In the genomic region with DNA sequence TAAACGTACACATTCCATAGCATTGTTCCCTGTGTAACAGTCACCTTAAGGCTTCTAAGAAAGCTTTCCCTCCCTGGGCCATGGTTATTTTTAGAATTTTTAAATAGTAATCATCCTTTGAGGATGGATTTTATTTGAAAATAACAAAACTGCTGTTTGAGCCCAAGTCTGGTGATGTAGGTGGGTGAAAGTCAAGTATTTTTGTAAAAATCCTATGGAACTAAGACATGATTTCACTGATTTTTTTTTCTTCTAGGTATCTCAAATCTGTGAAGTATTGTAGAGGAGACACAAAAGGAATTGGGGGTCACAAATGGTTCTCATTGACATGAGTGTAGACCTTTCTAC, we compare ENCODE assay signal across 9 cellular contexts. TPM values are rescaled to one million over a fixed set of nuclear protein-coding genes. Genes with fewer than 3 reads are reported as not detected.
A peak's percentile ranks its signal among the peaks of the same experiment; 100 is the strongest.
DNase-seq lines count a peak whose midpoint lies in the region; ATAC-seq and TF ChIP-seq lines count a peak whose summit lies in the region.
"Had no signal": no experiment of that assay in that cellular context is flagged by ENCODE, and none has a peak within 500 bp of the region (broad histone marks: within the 10 kb centered on the region; RNA-seq: fewer than 3 reads in every experiment).

No MANE protein-coding gene starts in this region.

- H3K4me2 ChIP-seq in MM.1S (ENCODE audit: low read depth, low read length), result peak overlapping the region; percentile 89

- H3K4me1 ChIP-seq in MM.1S (ENCODE audit: low read length) (peaks cover 53% of the 10 kb centered on the region), duodenal mucosa (ENCODE audit: control insufficient read depth in 1 of 2, insufficient read depth in 2 of 2, low read length in 2 of 2) (peaks cover 39 to 60% of the 10 kb centered on the region in 2 donors), neuron (ENCODE audit: insufficient read depth, low read length) (peaks cover 22% of the 10 kb centered on the region)

- H3K79me2 ChIP-seq in MM.1S (ENCODE audit: low read length), result peaks cover 68% of the 10 kb centered on the region

- peaks cover 72% of the 10 kb centered on the region for H3F3A ChIP-seq in MM.1S (ENCODE audit: insufficient read depth, low read length)

- H4K20me1 ChIP-seq in MM.1S (ENCODE audit: insufficient read depth, low read length), result no peaks in the 10 kb centered on the region

- TF ChIP-seq CTCF in C4-2B (conservative IDR thresholded peaks at IDR 0.05) (peak; percentile 62), MM.1S (IDR thresholded peaks at IDR 0.05; ENCODE audit: low read length) (no peak)

- H3K9me2 ChIP-seq in MM.1S (replicated peaks; ENCODE audit: insufficient read depth, low read length), result no peaks in the 10 kb centered on the region

- no peaks in the 10 kb centered on the region for H3K9me3 ChIP-seq in MM.1S (replicated peaks; ENCODE audit: insufficient read depth, low read length)
- no peaks in the 10 kb centered on the region for H3K9me3 ChIP-seq in duodenal mucosa (ENCODE audit: control insufficient read depth in 1 of 2, low read length in 2 of 2)
- H3K9me3 ChIP-seq in neuron (ENCODE audit: low read length), result no peaks in the 10 kb centered on the region

- no peak overlapping the region for H2AFZ ChIP-seq in MM.1S (ENCODE audit: low read length)
- no peak overlapping the region for H2AFZ ChIP-seq in neuron (ENCODE audit: low read depth, low read length)

- ATAC-seq in GM19397 (IDR thresholded peaks at IDR 0.05; ENCODE audit: unreplicated experiment), result no peak

- H3K27me3 ChIP-seq in MM.1S (replicated peaks; ENCODE audit: insufficient read depth, low read length) (no peaks in the 10 kb centered on the region), duodenal mucosa (ENCODE audit: control insufficient read depth in 1 of 2, insufficient read depth in 2 of 2, low read length in 2 of 2) (no peaks in the 10 kb centered on the region), neuron (ENCODE audit: insufficient read depth, low read length) (no peaks in the 10 kb centered on the region)

- in situ Hi-C loops in ACHN (cut with HindIII; ENCODE audit: low pct_ligation_motif_present, low pct_unique_long_range_greater_than_20kb, low sequenced_read_pairs), result no loop called here

- H3K27ac ChIP-seq in C4-2B, result peak overlapping the region; percentile 92; the same call in 1 of the 2 replicates
- peak overlapping the region; percentile 100 for H3K27ac ChIP-seq in MM.1S (ENCODE audit: low read length)
- H3K27ac ChIP-seq in duodenal mucosa (ENCODE audit: low read depth, low read length), result no peak overlapping the region

- H3K36me3 ChIP-seq in MM.1S (replicated peaks; ENCODE audit: insufficient read depth, low read length) (no peaks in the 10 kb centered on the region; the same call in 1 of the 2 replicates), duodenal mucosa (ENCODE audit: control insufficient read depth in 1 of 2, insufficient read depth in 2 of 2, low read length in 2 of 2) (peaks cover 29 to 45% of the 10 kb centered on the region in 2 donors), neuron (ENCODE audit: insufficient read depth, low read length) (peaks cover 45% of the 10 kb centered on the region)

- H3K4me3 ChIP-seq in MM.1S (ENCODE audit: low read length) (peak overlapping the region; percentile 77), duodenal mucosa (ENCODE audit: low read depth in 1 of 2, low read length in 2 of 2) (peak overlapping the region; percentile 88 to 90), neuron (ENCODE audit: low read length) (peak overlapping the region; percentile 89)

- no peak for DNase-seq in MM.1S
- DNase-seq in ACHN, result no peak
- DNase-seq in mesenteric fat pad (ENCODE audit: low spot score), result no peak
- DNase-seq in stimulated activated CD4-positive, alpha-beta T cell treated with anti-CD3 and anti-CD28 coated beads, Interleukin-15, amount 100 ng/mL, for 24 hours, result no peak

- H3K9ac ChIP-seq in MM.1S (ENCODE audit: low read length) (peak overlapping the region; percentile 94), duodenal mucosa (ENCODE audit: low read depth in 1 of 2, low read length in 2 of 2) (peak overlapping the region; percentile 76 to 91)

RNA-seq across cellular contexts. Expression of gene ISCU, which starts 1.4 kb away (rescaled TPM):
- 156 TPM for total RNA-seq in mesenteric fat pad

RNA-seq across cellular contexts. Expression of gene SART3, which starts 2.8 kb away (rescaled TPM):
- 43.5 TPM for total RNA-seq in mesenteric fat pad

RNA-seq across cellular contexts. Expression of gene TMEM119, which starts 34.1 kb away (rescaled TPM):
- 13.0 TPM for total RNA-seq in mesenteric fat pad
- total RNA-seq: renal cortical epithelial cell had no signal

RNA-seq across cellular contexts. Expression of gene FICD, which starts 48.7 kb away (rescaled TPM):
- 14.1 TPM for total RNA-seq in mesenteric fat pad
